Comparison of ENCODE assay signal across 23 cellular contexts in genomic region chr11:45037425-45038005, GRCh38.
"Had no signal": no experiment of that assay in that cellular context is flagged by ENCODE, and none has a peak within 500 bp of the region (broad histone marks: within the 10 kb centered on the region; RNA-seq: fewer than 3 reads in every experiment).

No MANE protein-coding gene starts in this region.

- H3K27ac Mint-ChIP-seq: activated B cell treated with CpG ODN at 0.5 μM for 24 hours; activated naive CD8-positive, alpha-beta T cell; activated T-cell treated with anti-CD3 and anti-CD28 coated beads, Interleukin-2, amount 50 U/mL, for 72 hours; natural killer cell had no signal

- H3K9me3 ChIP-seq: colonic mucosa had no signal

- H3K4me3 Mint-ChIP-seq: activated B cell treated with CpG ODN at 0.5 μM for 24 hours; activated naive CD8-positive, alpha-beta T cell; activated T-cell treated with anti-CD3 and anti-CD28 coated beads, Interleukin-2, amount 50 U/mL, for 72 hours; natural killer cell had no signal

- ATAC-seq: activated T-cell treated with anti-CD3 and anti-CD28 coated beads, Interleukin-2, amount 50 U/mL, for 72 hours; body of pancreas; left lobe of liver; lower lobe of right lung; natural killer cell; right cardiac atrium had no signal

- H3K27me3 Mint-ChIP-seq: activated B cell treated with CpG ODN at 0.5 μM for 24 hours; activated naive CD8-positive, alpha-beta T cell had no signal

- H3K4me1 ChIP-seq: body of pancreas, colonic mucosa, lower lobe of right lung had no signal

- H3K36me3 ChIP-seq: colonic mucosa, esophagus squamous epithelium, lower lobe of right lung, thoracic aorta had no signal

- H3K4me3 ChIP-seq: body of pancreas, colonic mucosa, esophagus squamous epithelium, lower lobe of right lung, thoracic aorta had no signal

- DNase-seq: activated B cell treated with CpG ODN at 0.5 μM for 24 hours; activated CD4-positive, alpha-beta T cell treated with anti-CD3 and anti-CD28 coated beads, Interleukin-2, amount 50 U/mL, for 1 hour; activated naive CD4-positive, alpha-beta T cell treated with Interleukin-2 at 50 U/mL for 16 hours; activated T-cell treated with anti-CD3 and anti-CD28 coated beads for 4 hours; activated T-cell treated with anti-CD3 and anti-CD28 coated beads, Interleukin-2, amount 50 U/mL, for 72 hours; aorta; body of pancreas; colonic mucosa; effector CD8-positive, alpha-beta T cell; esophagus squamous epithelium; kidney glomerular epithelial cell; lower lobe of right lung; mesenchymal stem cell; natural killer cell; right cardiac atrium; stimulated activated CD4-positive, alpha-beta T cell treated with anti-CD3 and anti-CD28 coated beads, Interleukin-15, amount 100 ng/mL, for 24 hours; stimulated activated CD4-positive, alpha-beta T cell treated with anti-CD3 and anti-CD28 coated beads, Interleukin-2, amount 100 ng/mL, for 24 hours; stimulated activated naive CD4-positive, alpha-beta T cell treated with Interleukin-2 at 50 U/mL for 16 hours; trophoblast cell had no signal

- H3K27me3 ChIP-seq: body of pancreas, colonic mucosa, esophagus squamous epithelium had no signal

- H3K9me3 Mint-ChIP-seq: natural killer cell had no signal

- H3K4me1 Mint-ChIP-seq: natural killer cell had no signal

- H3K27ac ChIP-seq: body of pancreas, colonic mucosa, epithelial cell of prostate, esophagus squamous epithelium, lower lobe of right lung, thoracic aorta had no signal
